13 cellular contexts compared by ENCODE assay signal in the genomic region with DNA sequence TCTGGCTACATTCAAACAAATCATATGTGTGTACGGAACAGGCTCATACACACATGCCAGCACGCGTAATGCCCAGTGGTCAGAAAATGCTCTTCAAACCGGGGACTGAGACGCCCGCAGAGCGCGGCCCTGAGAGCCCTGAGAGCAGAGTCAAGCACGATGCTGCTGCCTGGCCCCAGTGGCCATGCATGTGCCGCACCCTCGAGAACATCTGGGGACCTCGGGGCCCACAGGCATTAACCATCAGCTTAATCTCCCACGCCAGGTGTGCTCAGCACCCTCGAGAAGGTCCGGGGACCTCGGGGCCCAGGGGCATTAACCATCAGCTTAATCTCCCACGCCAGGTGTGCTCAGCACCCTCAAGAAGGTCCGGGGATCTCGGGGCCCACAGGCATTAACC.
DNase-seq lines count a peak whose midpoint lies in the region; ATAC-seq and TF ChIP-seq lines count a peak whose summit lies in the region.
"Had no signal": no experiment of that assay in that cellular context is flagged by ENCODE, and none has a peak within 500 bp of the region (broad histone marks: within the 10 kb centered on the region; RNA-seq: fewer than 3 reads in every experiment).

No MANE protein-coding gene starts in this region.

- no peak overlapping the region for H3K4me2 ChIP-seq in GM23338
- H3K4me2 ChIP-seq: A549 had no signal

- H3K9me3 Mint-ChIP-seq in GM23338 (peaks cover 67% of the 10 kb centered on the region), chondrocyte (ENCODE audit: low read depth) (no peaks in the 10 kb centered on the region)
- H3K9me3 Mint-ChIP-seq: CD4-positive, CD25-positive, alpha-beta regulatory T cell had no signal

- H3K27me3 ChIP-seq in GM23338 (ENCODE audit: insufficient read depth), result no peaks in the 10 kb centered on the region
- no peaks in the 10 kb centered on the region for H3K27me3 ChIP-seq in upper lobe of right lung

- H3K27ac Mint-ChIP-seq in GM23338 (no peak overlapping the region), chondrocyte (ENCODE audit: unreplicated experiment) (no peak overlapping the region)
- H3K27ac Mint-ChIP-seq: CD4-positive, CD25-positive, alpha-beta regulatory T cell had no signal

- no peak overlapping the region for H3K4me3 ChIP-seq in GM23338
- H3K4me3 ChIP-seq in upper lobe of right lung, result no peak overlapping the region
- H3K4me3 ChIP-seq: A549 had no signal

- H3K4me1 ChIP-seq in GM23338 (ENCODE audit: insufficient read depth) (no peaks in the 10 kb centered on the region), upper lobe of right lung (no peaks in the 10 kb centered on the region)
- H3K4me1 ChIP-seq: A549 had no signal

- no peak overlapping the region for H3K27ac ChIP-seq in GM23338 (ENCODE audit: low read depth)
- H3K27ac ChIP-seq in upper lobe of right lung, result no peak overlapping the region
- H3K27ac ChIP-seq: A549 had no signal

- TF ChIP-seq CTCF in GM23338 (conservative IDR thresholded peaks at IDR 0.05; ENCODE audit: low read depth in 2 of 2) (no peak), chondrocyte (IDR thresholded peaks at IDR 0.05) (no peak), upper lobe of right lung (IDR thresholded peaks at IDR 0.05) (no peak)

- H3K36me3 ChIP-seq in GM23338 (ENCODE audit: insufficient read depth) (no peaks in the 10 kb centered on the region), upper lobe of right lung (no peaks in the 10 kb centered on the region)

- ATAC-seq in GM23338 (peak; percentile 42; the same call in 1 of the 3 replicates), upper lobe of right lung (no peak)
- ATAC-seq: A549, HCT116 had no signal

- no peaks in the 10 kb centered on the region for H3F3A ChIP-seq in GM23338 (replicated peaks; ENCODE audit: low read depth)

- H3K36me3 Mint-ChIP-seq in GM23338 (ENCODE audit: low read depth), result peaks cover 30% of the 10 kb centered on the region; the same call in 2 of the 3 replicates
- H3K36me3 Mint-ChIP-seq in chondrocyte (ENCODE audit: low read depth), result no peaks in the 10 kb centered on the region
- H3K36me3 Mint-ChIP-seq: CD4-positive, CD25-positive, alpha-beta regulatory T cell had no signal

- no peak for DNase-seq in GM23338 (ENCODE audit: low spot score)
- DNase-seq in chondrocyte (ENCODE audit: low spot score), result peak; percentile 82
- peak; percentile 84 for DNase-seq in mesenteric fat pad (ENCODE audit: low spot score)
- DNase-seq in upper lobe of right lung, result peak; percentile 33
- no peak for DNase-seq in hippocampal formation (lab: John Stamatoyannopoulos, UW)
- DNase-seq in SIG-M5 treated with dmso at 0.1 percent for 504 hours (lab: John Stamatoyannopoulos, UW; ENCODE audit: unreplicated experiment), result no peak
- DNase-seq in activated CD4-positive, CD25-positive, alpha-beta regulatory T cell (lab: John Stamatoyannopoulos, UW), result no peak
- DNase-seq: CD4-positive, CD25-positive, alpha-beta regulatory T cell; DMS53; GF-D8; IMR-90 had no signal

- intact Hi-C loops in upper lobe of right lung (cut with DNase I), result no loop called here

- no peak overlapping the region for H2AFZ ChIP-seq in GM23338

- H3K79me2 ChIP-seq in GM23338 (replicated peaks; ENCODE audit: insufficient read depth), result no peaks in the 10 kb centered on the region

- no peaks in the 10 kb centered on the region for H3K9me2 ChIP-seq in GM23338 (ENCODE audit: insufficient read depth)

- no peaks in the 10 kb centered on the region for H4K20me1 ChIP-seq in GM23338 (replicated peaks; ENCODE audit: insufficient read depth)

- H3K4me3 Mint-ChIP-seq in GM23338 (no peak overlapping the region), chondrocyte (ENCODE audit: unreplicated experiment) (no peak overlapping the region)
- H3K4me3 Mint-ChIP-seq: CD4-positive, CD25-positive, alpha-beta regulatory T cell had no signal

- H3K4me1 Mint-ChIP-seq in GM23338 (no peaks in the 10 kb centered on the region; the same call in 2 of the 3 replicates), chondrocyte (ENCODE audit: low read depth) (no peaks in the 10 kb centered on the region)
- H3K4me1 Mint-ChIP-seq: CD4-positive, CD25-positive, alpha-beta regulatory T cell had no signal

- H3K27me3 Mint-ChIP-seq in GM23338 (ENCODE audit: insufficient read depth, low read depth, poor library complexity) (peaks cover 7% of the 10 kb centered on the region), chondrocyte (ENCODE audit: low read depth) (no peaks in the 10 kb centered on the region)
- H3K27me3 Mint-ChIP-seq: CD4-positive, CD25-positive, alpha-beta regulatory T cell had no signal

- H3K9me3 ChIP-seq in upper lobe of right lung, result no peaks in the 10 kb centered on the region
- H3K9me3 ChIP-seq: A549 had no signal

TF ChIP-seq in GM23338, 12 proteins besides CTCF, POLR2A, EP300 and RAD21:
- TF ChIP-seq, protein P1, sequence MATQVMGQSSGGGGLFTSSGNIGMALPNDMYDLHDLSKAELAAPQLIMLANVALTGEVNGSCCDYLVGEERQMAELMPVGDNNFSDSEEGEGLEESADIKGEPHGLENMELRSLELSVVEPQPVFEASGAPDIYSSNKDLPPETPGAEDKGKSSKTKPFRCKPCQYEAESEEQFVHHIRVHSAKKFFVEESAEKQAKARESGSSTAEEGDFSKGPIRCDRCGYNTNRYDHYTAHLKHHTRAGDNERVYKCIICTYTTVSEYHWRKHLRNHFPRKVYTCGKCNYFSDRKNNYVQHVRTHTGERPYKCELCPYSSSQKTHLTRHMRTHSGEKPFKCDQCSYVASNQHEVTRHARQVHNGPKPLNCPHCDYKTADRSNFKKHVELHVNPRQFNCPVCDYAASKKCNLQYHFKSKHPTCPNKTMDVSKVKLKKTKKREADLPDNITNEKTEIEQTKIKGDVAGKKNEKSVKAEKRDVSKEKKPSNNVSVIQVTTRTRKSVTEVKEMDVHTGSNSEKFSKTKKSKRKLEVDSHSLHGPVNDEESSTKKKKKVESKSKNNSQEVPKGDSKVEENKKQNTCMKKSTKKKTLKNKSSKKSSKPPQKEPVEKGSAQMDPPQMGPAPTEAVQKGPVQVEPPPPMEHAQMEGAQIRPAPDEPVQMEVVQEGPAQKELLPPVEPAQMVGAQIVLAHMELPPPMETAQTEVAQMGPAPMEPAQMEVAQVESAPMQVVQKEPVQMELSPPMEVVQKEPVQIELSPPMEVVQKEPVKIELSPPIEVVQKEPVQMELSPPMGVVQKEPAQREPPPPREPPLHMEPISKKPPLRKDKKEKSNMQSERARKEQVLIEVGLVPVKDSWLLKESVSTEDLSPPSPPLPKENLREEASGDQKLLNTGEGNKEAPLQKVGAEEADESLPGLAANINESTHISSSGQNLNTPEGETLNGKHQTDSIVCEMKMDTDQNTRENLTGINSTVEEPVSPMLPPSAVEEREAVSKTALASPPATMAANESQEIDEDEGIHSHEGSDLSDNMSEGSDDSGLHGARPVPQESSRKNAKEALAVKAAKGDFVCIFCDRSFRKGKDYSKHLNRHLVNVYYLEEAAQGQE (IDR thresholded peaks at IDR 0.05; ENCODE audit: unreplicated experiment), result no peak
- TF ChIP-seq JUNB (IDR thresholded peaks at IDR 0.05; ENCODE audit: unreplicated experiment) (no peak), CREB1 (CRISPR knock-in tag; IDR thresholded peaks at IDR 0.05; ENCODE audit: low read depth) (no peak), STAT1 (IDR thresholded peaks at IDR 0.05; ENCODE audit: unreplicated experiment) (no peak), ZNF331 (CRISPR knock-in tag; IDR thresholded peaks at IDR 0.05; ENCODE audit: low read depth) (no peak), EZH2 (IDR thresholded peaks at IDR 0.05; ENCODE audit: low read depth, unreplicated experiment) (no peak), ZNF114 (CRISPR knock-in tag; IDR thresholded peaks at IDR 0.05) (no peak), NANOG (IDR thresholded peaks at IDR 0.05; ENCODE audit: borderline replicate concordance) (no peak), EZH2phosphoT487 (IDR thresholded peaks at IDR 0.05; ENCODE audit: unreplicated experiment) (no peak)

Comparison
In these comparisons a context has a peak if more than half of its experiments do, and no peak if none do; other contexts are left out.
1. DNase-seq: peak in chondrocyte (single experiment), mesenteric fat pad (single experiment) and upper lobe of right lung (single experiment); none in GM23338 (single experiment), hippocampal formation (0 of 2), SIG-M5 treated with dmso at 0.1 percent for 504 hours (single experiment) and activated CD4-positive, CD25-positive, alpha-beta regulatory T cell (0 of 4).